8 cellular contexts compared by ENCODE assay signal in genomic region chrX:136909119-136909705, GRCh38. TPM values are rescaled to one million over a fixed set of nuclear protein-coding genes. Genes with fewer than 3 reads are reported as not detected.
DNase-seq lines count a peak whose midpoint lies in the region; ATAC-seq and TF ChIP-seq lines count a peak whose summit lies in the region.

No MANE protein-coding gene starts in this region.

- peak overlapping the region; percentile 71 to 85 for H3K27ac ChIP-seq in lung (ENCODE audit: low read depth in 1 of 2, low read length in 1 of 2)

- ATAC-seq in GM19372 (IDR thresholded peaks at IDR 0.05; ENCODE audit: low read depth, unreplicated experiment) (peak; percentile 59), HG03520 (IDR thresholded peaks at IDR 0.05; ENCODE audit: unreplicated experiment) (peak; percentile 56), lung (ENCODE audit: insufficient read depth, low FRiP score) (peak; percentile 75)

- H3K4me3 ChIP-seq in lung, result peak overlapping the region; percentile 34

- no peaks in the 10 kb centered on the region for H3K27me3 ChIP-seq in lung (ENCODE audit: control insufficient read depth, insufficient read depth)

- H3K9me3 ChIP-seq in lung (ENCODE audit: control insufficient read depth in 2 of 2, insufficient read depth in 1 of 2, low read length in 1 of 2), result no peaks in the 10 kb centered on the region

- TF ChIP-seq CTCF in lung (IDR thresholded peaks at IDR 0.05; ENCODE audit: control extremely low read depth, extremely low read depth), result no peak

- POLR2A ChIA-PET in activated CD4-positive, alpha-beta memory T cell treated with anti-CD3 and anti-CD28 coated beads, Interleukin-2, amount 10 ng/mL, durations not matched to agents 7 days and 5 days (lab: Charles Lee), result interaction anchor here (1.4 to 3.8 kb wide), 3 partner anchors 13 to 129 kb away, joined by 3 to 13 read pairs (median 7); partner anchors contain the start of genes ARHGEF6 and RBMX

- H3K4me1 Mint-ChIP-seq in activated CD4-positive, alpha-beta memory T cell treated with anti-CD3 and anti-CD28 coated beads, Interleukin-2, amount 10 ng/mL, durations not matched to agents 7 days and 5 days, result peaks cover 21% of the 10 kb centered on the region

- peak overlapping the region; percentile 90 for H3K4me3 Mint-ChIP-seq in activated CD4-positive, alpha-beta memory T cell treated with anti-CD3 and anti-CD28 coated beads, Interleukin-2, amount 10 ng/mL, durations not matched to agents 7 days and 5 days

- no peaks in the 10 kb centered on the region for H3K4me1 ChIP-seq in lung (ENCODE audit: control insufficient read depth in 2 of 2, insufficient read depth in 2 of 2, low read length in 2 of 2)

- CTCF ChIA-PET in activated CD4-positive, alpha-beta memory T cell treated with anti-CD3 and anti-CD28 coated beads, Interleukin-2, amount 10 ng/mL, durations not matched to agents 7 days and 5 days (lab: Charles Lee), result interaction anchor here (0.8 kb wide), 1 partner anchor 30 kb away, joined by 3 read pairs; no protein-coding TSS in a partner anchor

- no peaks in the 10 kb centered on the region for H3K27me3 Mint-ChIP-seq in activated CD4-positive, alpha-beta memory T cell treated with anti-CD3 and anti-CD28 coated beads, Interleukin-2, amount 10 ng/mL, durations not matched to agents 7 days and 5 days

- DNase-seq in C1 segment of cervical spinal cord (lab: John Stamatoyannopoulos, UW), result peak; percentile 5 to 81 (median 56)
- peak; percentile 82 for DNase-seq in NCI-H774 (lab: John Stamatoyannopoulos, UW)
- peak; percentile 79 for DNase-seq in activated CD4-positive, alpha-beta memory T cell treated with anti-CD3 and anti-CD28 coated beads, Interleukin-2, amount 10 ng/mL, durations not matched to agents 7 days and 5 days
- peak; percentile 86 for DNase-seq in ecto neural progenitor cell (ENCODE audit: low spot score)
- DNase-seq in lung (ENCODE audit: low spot score), result peak; percentile 77
- DNase-seq in stimulated activated CD4-positive, alpha-beta T cell treated with anti-CD3 and anti-CD28 coated beads, TNF-alpha, amount 100 ng/mL, for 4 hours (ENCODE audit: low read depth in 3 of 3), result peak; percentile 49 to 59 (median 58)

- H3K9me3 Mint-ChIP-seq in activated CD4-positive, alpha-beta memory T cell treated with anti-CD3 and anti-CD28 coated beads, Interleukin-2, amount 10 ng/mL, durations not matched to agents 7 days and 5 days, result no peaks in the 10 kb centered on the region

- peak overlapping the region; percentile 76 for H3K27ac Mint-ChIP-seq in activated CD4-positive, alpha-beta memory T cell treated with anti-CD3 and anti-CD28 coated beads, Interleukin-2, amount 10 ng/mL, durations not matched to agents 7 days and 5 days

- WGBS in lung, 2 donors, result 1 to 24% methylated on average over 29 to 47 of the region's 47 CpGs

- H3K36me3 Mint-ChIP-seq in activated CD4-positive, alpha-beta memory T cell treated with anti-CD3 and anti-CD28 coated beads, Interleukin-2, amount 10 ng/mL, durations not matched to agents 7 days and 5 days (ENCODE audit: low read depth), result no peaks in the 10 kb centered on the region

- no peaks in the 10 kb centered on the region for H3K36me3 ChIP-seq in lung (ENCODE audit: control insufficient read depth in 2 of 2, insufficient read depth in 2 of 2, low read length in 2 of 2)

RNA-seq across cellular contexts. Expression of gene RBMX, which starts 28.7 kb away (rescaled TPM):
- total RNA-seq in activated CD4-positive, alpha-beta memory T cell treated with anti-CD3 and anti-CD28 coated beads, Interleukin-2, amount 10 ng/mL, durations not matched to agents 7 days and 5 days, result 100 to 1,000 TPM; 225 to 236 TPM
- total RNA-seq in lung, result 100 to 1,000 TPM; 125 to 280 TPM
- 100 to 1,000 TPM in 1 of 2 donors, 10 to 100 TPM in 1; 89.0 to 101 TPM for polyA plus RNA-seq in lung

Comparison
In these comparisons a context has a peak if more than half of its experiments do, and no peak if none do; other contexts are left out.
1. Peak in every context shown above with its lines: DNase-seq, ATAC-seq, H3K4me3 ChIP-seq and H3K27ac ChIP-seq.